1 cellular context compared by ENCODE assay signal in genomic region chr5:178417391-178417811, GRCh38.
TF ChIP-seq lines count a peak whose summit lies in the region.

No MANE protein-coding gene starts in this region.

TF ChIP-seq in K562, 482 proteins besides CTCF, POLR2A, EP300 and RAD21 (continued from another document and continues in another):
- TF ChIP-seq, protein P1, sequence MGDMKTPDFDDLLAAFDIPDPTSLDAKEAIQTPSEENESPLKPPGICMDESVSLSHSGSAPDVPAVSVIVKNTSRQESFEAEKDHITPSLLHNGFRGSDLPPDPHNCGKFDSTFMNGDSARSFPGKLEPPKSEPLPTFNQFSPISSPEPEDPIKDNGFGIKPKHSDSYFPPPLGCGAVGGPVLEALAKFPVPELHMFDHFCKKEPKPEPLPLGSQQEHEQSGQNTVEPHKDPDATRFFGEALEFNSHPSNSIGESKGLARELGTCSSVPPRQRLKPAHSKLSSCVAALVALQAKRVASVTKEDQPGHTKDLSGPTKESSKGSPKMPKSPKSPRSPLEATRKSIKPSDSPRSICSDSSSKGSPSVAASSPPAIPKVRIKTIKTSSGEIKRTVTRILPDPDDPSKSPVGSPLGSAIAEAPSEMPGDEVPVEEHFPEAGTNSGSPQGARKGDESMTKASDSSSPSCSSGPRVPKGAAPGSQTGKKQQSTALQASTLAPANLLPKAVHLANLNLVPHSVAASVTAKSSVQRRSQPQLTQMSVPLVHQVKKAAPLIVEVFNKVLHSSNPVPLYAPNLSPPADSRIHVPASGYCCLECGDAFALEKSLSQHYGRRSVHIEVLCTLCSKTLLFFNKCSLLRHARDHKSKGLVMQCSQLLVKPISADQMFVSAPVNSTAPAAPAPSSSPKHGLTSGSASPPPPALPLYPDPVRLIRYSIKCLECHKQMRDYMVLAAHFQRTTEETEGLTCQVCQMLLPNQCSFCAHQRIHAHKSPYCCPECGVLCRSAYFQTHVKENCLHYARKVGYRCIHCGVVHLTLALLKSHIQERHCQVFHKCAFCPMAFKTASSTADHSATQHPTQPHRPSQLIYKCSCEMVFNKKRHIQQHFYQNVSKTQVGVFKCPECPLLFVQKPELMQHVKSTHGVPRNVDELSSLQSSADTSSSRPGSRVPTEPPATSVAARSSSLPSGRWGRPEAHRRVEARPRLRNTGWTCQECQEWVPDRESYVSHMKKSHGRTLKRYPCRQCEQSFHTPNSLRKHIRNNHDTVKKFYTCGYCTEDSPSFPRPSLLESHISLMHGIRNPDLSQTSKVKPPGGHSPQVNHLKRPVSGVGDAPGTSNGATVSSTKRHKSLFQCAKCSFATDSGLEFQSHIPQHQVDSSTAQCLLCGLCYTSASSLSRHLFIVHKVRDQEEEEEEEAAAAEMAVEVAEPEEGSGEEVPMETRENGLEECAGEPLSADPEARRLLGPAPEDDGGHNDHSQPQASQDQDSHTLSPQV (IDR thresholded peaks at IDR 0.05), result no peak
- TF ChIP-seq PHF20 (IDR thresholded peaks at IDR 0.05; ENCODE audit: partially characterized antibody), result no peak
- TF ChIP-seq MAFG (tag; conservative IDR thresholded peaks at IDR 0.05), result no peak; the same call in 1 of the 2 replicates
- no peak for TF ChIP-seq PBX2 (CRISPR knock-in tag; IDR thresholded peaks at IDR 0.05; ENCODE audit: low read depth)
- TF ChIP-seq PBX2 (tag; conservative IDR thresholded peaks at IDR 0.05; ENCODE audit: low read depth), result no peak
- TF ChIP-seq TCF7L2 (IDR thresholded peaks at IDR 0.05; ENCODE audit: low read depth, low read length), result no peak
- no peak for TF ChIP-seq FOXO4 (CRISPR knock-in tag; IDR thresholded peaks at IDR 0.05)
- TF ChIP-seq CUX1 (CRISPR knock-in tag; IDR thresholded peaks at IDR 0.05), result no peak
- TF ChIP-seq, protein P2, sequence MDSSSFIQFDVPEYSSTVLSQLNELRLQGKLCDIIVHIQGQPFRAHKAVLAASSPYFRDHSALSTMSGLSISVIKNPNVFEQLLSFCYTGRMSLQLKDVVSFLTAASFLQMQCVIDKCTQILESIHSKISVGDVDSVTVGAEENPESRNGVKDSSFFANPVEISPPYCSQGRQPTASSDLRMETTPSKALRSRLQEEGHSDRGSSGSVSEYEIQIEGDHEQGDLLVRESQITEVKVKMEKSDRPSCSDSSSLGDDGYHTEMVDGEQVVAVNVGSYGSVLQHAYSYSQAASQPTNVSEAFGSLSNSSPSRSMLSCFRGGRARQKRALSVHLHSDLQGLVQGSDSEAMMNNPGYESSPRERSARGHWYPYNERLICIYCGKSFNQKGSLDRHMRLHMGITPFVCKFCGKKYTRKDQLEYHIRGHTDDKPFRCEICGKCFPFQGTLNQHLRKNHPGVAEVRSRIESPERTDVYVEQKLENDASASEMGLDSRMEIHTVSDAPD (CRISPR knock-in tag; IDR thresholded peaks at IDR 0.05), result no peak
- no peak for TF ChIP-seq ZFP1 (CRISPR knock-in tag; IDR thresholded peaks at IDR 0.05)
- TF ChIP-seq OTX1 (CRISPR knock-in tag; IDR thresholded peaks at IDR 0.05), result no peak
- TF ChIP-seq ZNF212 (CRISPR knock-in tag; IDR thresholded peaks at IDR 0.05), result no peak
- TF ChIP-seq SMAD3 (CRISPR knock-in tag; conservative IDR thresholded peaks at IDR 0.05), result peak; percentile 59; the same call in 1 of the 2 replicates
- TF ChIP-seq RBM25 (IDR thresholded peaks at IDR 0.05; ENCODE audit: low read depth, low read length, severe bottlenecking), result no peak
- TF ChIP-seq CHD1 (IDR thresholded peaks at IDR 0.05; ENCODE audit: low read length), result no peak
- peak; percentile 34; the same call in 1 of the 2 replicates for TF ChIP-seq ZNF316 (IDR thresholded peaks at IDR 0.05)
- TF ChIP-seq SMARCB1 (IDR thresholded peaks at IDR 0.05; ENCODE audit: insufficient read length, low read depth), result no peak
- TF ChIP-seq ZNF239 (CRISPR knock-in tag; IDR thresholded peaks at IDR 0.05), result 0 out of 2 replicates have a peak, but pooled peaks have one; percentile 25
- peak; percentile 92 for TF ChIP-seq FOXM1 (IDR thresholded peaks at IDR 0.05; ENCODE audit: low read depth)
- TF ChIP-seq FOXM1 (CRISPR knock-in tag; IDR thresholded peaks at IDR 0.05; ENCODE audit: low read depth), result no peak
- no peak for TF ChIP-seq CHD2 (IDR thresholded peaks at IDR 0.05; ENCODE audit: low read depth, low read length)
- TF ChIP-seq RBM15 (IDR thresholded peaks at IDR 0.05; ENCODE audit: insufficient read depth, low read length), result no peak
- no peak for TF ChIP-seq ZBTB49 (CRISPR knock-in tag; IDR thresholded peaks at IDR 0.05; ENCODE audit: borderline replicate concordance)
- TF ChIP-seq PHTF2 (CRISPR knock-in tag; IDR thresholded peaks at IDR 0.05), result no peak
- no peak for TF ChIP-seq ZHX1 (conservative IDR thresholded peaks at IDR 0.05; ENCODE audit: low read length)
- TF ChIP-seq ARID2 (IDR thresholded peaks at IDR 0.05), result no peak
- no peak for TF ChIP-seq POLR2G (IDR thresholded peaks at IDR 0.05; ENCODE audit: low read depth, low read length)
- no peak for TF ChIP-seq ZNF668 (CRISPR knock-in tag; IDR thresholded peaks at IDR 0.05)
- TF ChIP-seq ARID1B (IDR thresholded peaks at IDR 0.05), result peak; percentile 94
- TF ChIP-seq, protein P3, sequence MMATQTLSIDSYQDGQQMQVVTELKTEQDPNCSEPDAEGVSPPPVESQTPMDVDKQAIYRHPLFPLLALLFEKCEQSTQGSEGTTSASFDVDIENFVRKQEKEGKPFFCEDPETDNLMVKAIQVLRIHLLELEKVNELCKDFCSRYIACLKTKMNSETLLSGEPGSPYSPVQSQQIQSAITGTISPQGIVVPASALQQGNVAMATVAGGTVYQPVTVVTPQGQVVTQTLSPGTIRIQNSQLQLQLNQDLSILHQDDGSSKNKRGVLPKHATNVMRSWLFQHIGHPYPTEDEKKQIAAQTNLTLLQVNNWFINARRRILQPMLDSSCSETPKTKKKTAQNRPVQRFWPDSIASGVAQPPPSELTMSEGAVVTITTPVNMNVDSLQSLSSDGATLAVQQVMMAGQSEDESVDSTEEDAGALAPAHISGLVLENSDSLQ (IDR thresholded peaks at IDR 0.05), result peak; percentile 11; the same call in 1 of the 2 replicates
- no peak for TF ChIP-seq RFX7 (CRISPR knock-in tag; IDR thresholded peaks at IDR 0.05)
- no peak for TF ChIP-seq ZNF780A (CRISPR knock-in tag; IDR thresholded peaks at IDR 0.05)
- no peak for TF ChIP-seq ZBTB7A (IDR thresholded peaks at IDR 0.05; ENCODE audit: borderline replicate concordance, control insufficient read depth, low read depth, low read length)
- no peak for TF ChIP-seq ZSCAN29 (IDR thresholded peaks at IDR 0.05)
- no peak for TF ChIP-seq GATAD2B (IDR thresholded peaks at IDR 0.05; ENCODE audit: borderline replicate concordance)
- no peak for TF ChIP-seq JUNB (CRISPR knock-in tag; conservative IDR thresholded peaks at IDR 0.05)
- no peak for TF ChIP-seq ZC3H11A (IDR thresholded peaks at IDR 0.05; ENCODE audit: low read depth, low read length)
- no peak for TF ChIP-seq ZFP30 (CRISPR knock-in tag; IDR thresholded peaks at IDR 0.05; ENCODE audit: borderline replicate concordance)
- no peak for TF ChIP-seq POLR2B (IDR thresholded peaks at IDR 0.05; ENCODE audit: low read depth, partially characterized antibody)
